Comparison of ENCODE assay signal across 11 cellular contexts in the genomic region with DNA sequence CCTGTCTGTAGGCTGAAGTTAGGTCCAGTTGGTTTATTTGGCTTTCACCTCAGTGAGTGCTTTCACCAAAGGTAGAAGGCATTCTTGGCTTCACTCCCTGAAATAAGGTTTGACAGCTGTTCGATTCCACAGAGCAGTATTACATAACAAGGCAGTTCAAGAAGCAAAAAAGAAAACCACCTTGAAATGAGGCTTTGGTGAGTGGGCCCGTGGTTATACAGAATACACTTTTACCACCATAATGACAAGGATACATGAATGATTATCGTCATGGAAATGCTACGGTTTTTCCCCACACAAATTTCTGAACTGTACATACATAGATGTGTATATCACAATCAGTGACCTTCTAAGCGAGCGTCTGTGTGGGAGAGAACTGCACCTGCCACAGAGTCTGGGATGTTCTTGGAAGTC.
DNase-seq lines count a peak whose midpoint lies in the region; ATAC-seq, FAIRE-seq and TF ChIP-seq lines count a peak whose summit lies in the region.
"Had no signal": no experiment of that assay in that cellular context is flagged by ENCODE, and none has a peak within 500 bp of the region (broad histone marks: within the 10 kb centered on the region; RNA-seq: fewer than 3 reads in every experiment).

No MANE protein-coding gene starts in this region.

- H3K4me2 ChIP-seq in IMR-90 (ENCODE audit: low read depth, low read length) (peak overlapping the region; percentile 83), parathyroid adenoma (ENCODE audit: low read length) (no peak overlapping the region)

- H3K4me1 ChIP-seq in IMR-90 (ENCODE audit: control insufficient read depth, insufficient read depth, low read length): peaks cover 13% of the 10 kb centered on the region
- peaks cover 22% of the 10 kb centered on the region for H3K4me1 ChIP-seq in parathyroid adenoma

- H4K20me1 ChIP-seq in IMR-90 (ENCODE audit: insufficient read depth, low read length): no peaks in the 10 kb centered on the region

- BruUV-seq in IMR-90 (replicated peaks; lab: Mats Ljungman, UMichigan): no TSS peak

- no peak for TF ChIP-seq POLR2A in IMR-90 (IDR thresholded peaks at IDR 0.05; ENCODE audit: low read depth, low read length)

- H2AFZ ChIP-seq in IMR-90 (replicated peaks; ENCODE audit: low read length, poor library complexity) (no peak overlapping the region), parathyroid adenoma (peak overlapping the region; percentile 61)

- H2BK15ac ChIP-seq in IMR-90 (ENCODE audit: low read depth, low read length): peak overlapping the region; percentile 45; the same call in 1 of the 3 replicates

- H4K91ac ChIP-seq in IMR-90 (ENCODE audit: insufficient read depth, low read depth, low read length): peak overlapping the region; percentile 77

- in situ Hi-C loops in IMR-90 (cut with MboI; ENCODE audit: low sequenced_read_pairs): loop anchor here (5.0 kb wide), 1 partner anchor 67 kb away; no protein-coding TSS in a partner anchor

- POLR2A ChIA-PET in IMR-90 (lab: Charles Lee; ENCODE audit: unreplicated experiment): interaction anchor here (0.5 to 0.7 kb wide), 3 partner anchors 11 to 339 kb away, joined by 3 to 4 read pairs (median 4); no protein-coding TSS in a partner anchor

- WGBS in IMR-90 (ENCODE audit: extremely low coverage in 2 of 2, insufficient read length in 1 of 2), 2 experiments: no CpG with 5 or more reads among the region's 6 CpGs

- FAIRE-seq in frontal cortex (lab: Jason Lieb, UNC): no peak
- FAIRE-seq: bronchial epithelial cell had no signal

- peak overlapping the region; percentile 62 for H3K23ac ChIP-seq in IMR-90 (ENCODE audit: low read depth, low read length)

- H3K4me3 ChIP-seq in IMR-90 (ENCODE audit: insufficient read depth, low read depth, low read length): peak overlapping the region; percentile 65; the same call in 1 of the 2 replicates
- no peak overlapping the region for H3K4me3 ChIP-seq in parathyroid adenoma (ENCODE audit: low read depth, low read length)

- H2BK20ac ChIP-seq in IMR-90 (ENCODE audit: low read depth, low read length): peak overlapping the region; percentile 30; the same call in 1 of the 2 replicates

- H3K9ac ChIP-seq in IMR-90 (ENCODE audit: low read depth, low read length): peak overlapping the region; percentile 16; the same call in 1 of the 2 replicates
- H3K9ac ChIP-seq in parathyroid adenoma: no peak overlapping the region

- H3K18ac ChIP-seq in IMR-90 (ENCODE audit: low read depth, low read length): peak overlapping the region; percentile 75; the same call in 1 of the 2 replicates

- H3K56ac ChIP-seq in IMR-90 (ENCODE audit: extremely low read depth, insufficient read depth, low read length): no peak overlapping the region

- H2BK5ac ChIP-seq in IMR-90 (ENCODE audit: low read depth, low read length, poor library complexity, severe bottlenecking): peak overlapping the region; percentile 89

- H4K5ac ChIP-seq in IMR-90 (ENCODE audit: low read depth, low read length): peak overlapping the region; percentile 60; the same call in 1 of the 2 replicates

- peak overlapping the region; percentile 27; the same call in 1 of the 2 replicates for H2AK5ac ChIP-seq in IMR-90 (ENCODE audit: low read depth, low read length)

- TF ChIP-seq RAD21 in IMR-90 (IDR thresholded peaks at IDR 0.05; ENCODE audit: low read length): no peak

- peak overlapping the region; percentile 30 to 36; a peak in 3 of 4 replicates for H4K8ac ChIP-seq in IMR-90 (ENCODE audit: low read depth in 2 of 2, low read length in 2 of 2)

- DNase-seq in activated CD4-positive, alpha-beta T cell treated with anti-CD3 and anti-CD28 coated beads for 48 hours: peak; percentile 7
- no peak for DNase-seq in activated CD4-positive, alpha-beta T cell treated with anti-CD3 and anti-CD28 coated beads, Interleukin-2, amount 50 U/mL, for 1 hour
- DNase-seq in IMR-90 (no peak), caudate nucleus (lab: John Stamatoyannopoulos, UW) (peak in 4 of 61 donors; percentile 24 to 39 (median 31)), frontal cortex (ENCODE audit: low spot score in 2 of 2) (no peak)
- DNase-seq: NCI-H1092, T-helper 1 cell had no signal

- no peaks in the 10 kb centered on the region for H3K9me3 ChIP-seq in IMR-90 (ENCODE audit: control insufficient read depth, insufficient read depth, low read length)
- no peaks in the 10 kb centered on the region for H3K9me3 ChIP-seq in parathyroid adenoma (ENCODE audit: control insufficient read depth, low read length)

- TF ChIP-seq CTCF in IMR-90 (conservative IDR thresholded peaks at IDR 0.05; ENCODE audit: low read depth, low read length) (no peak), parathyroid adenoma (IDR thresholded peaks at IDR 0.05) (no peak)

- peak overlapping the region; percentile 41; the same call in 1 of the 2 replicates for H3K4ac ChIP-seq in IMR-90 (ENCODE audit: low read depth, low read length)

- ATAC-seq in IMR-90 (ENCODE audit: low read depth) (no peak), HG03565 (IDR thresholded peaks at IDR 0.05; ENCODE audit: unreplicated experiment) (no peak), GM18502 (IDR thresholded peaks at IDR 0.05; ENCODE audit: poor library complexity, unreplicated experiment) (no peak)

- no peak overlapping the region for H2AK9ac ChIP-seq in IMR-90 (replicated peaks; ENCODE audit: low read depth, low read length, poor library complexity)

- dilution Hi-C loops in IMR-90 (cut with HindIII; ENCODE audit: low sequenced_read_pairs, unreplicated experiment): no loop called here

- peaks cover 31% of the 10 kb centered on the region for H3K79me2 ChIP-seq in parathyroid adenoma

- intact Hi-C loops in IMR-90 (cut with micrococcal nuclease): no loop called here

- peak overlapping the region; percentile 35; the same call in 1 of the 2 replicates for H3K27ac ChIP-seq in IMR-90 (ENCODE audit: insufficient read depth, low read length)
- H3K27ac ChIP-seq in caudate nucleus (ENCODE audit: low read depth, low read length): peak overlapping the region; percentile 81
- peak overlapping the region; percentile 58 for H3K27ac ChIP-seq in parathyroid adenoma

- peaks cover 11% of the 10 kb centered on the region for H3K9me1 ChIP-seq in IMR-90 (ENCODE audit: insufficient read depth, low read length)

- peak overlapping the region; percentile 39; the same call in 1 of the 2 replicates for H2BK120ac ChIP-seq in IMR-90 (ENCODE audit: low read depth, low read length)

- peak overlapping the region; percentile 10 for H3K14ac ChIP-seq in IMR-90 (replicated peaks; ENCODE audit: low read depth, low read length)

- H3K36me3 ChIP-seq in IMR-90 (ENCODE audit: control insufficient read depth, insufficient read depth, low read length) (no peaks in the 10 kb centered on the region), parathyroid adenoma (ENCODE audit: control insufficient read depth, insufficient read depth, low read length) (no peaks in the 10 kb centered on the region)

- H3K27me3 ChIP-seq in IMR-90 (ENCODE audit: control insufficient read depth, insufficient read depth, low read length) (no peaks in the 10 kb centered on the region), parathyroid adenoma (ENCODE audit: control insufficient read depth, insufficient read depth, low read length) (no peaks in the 10 kb centered on the region)

- CTCF ChIA-PET in IMR-90 (lab: Yijun Ruan, JAX): no interaction called here

- peaks cover 8 to 39% of the 10 kb centered on the region in 2 experiments for H3K79me1 ChIP-seq in IMR-90 (ENCODE audit: low read depth in 1 of 2, low read length in 2 of 2)

TF ChIP-seq in IMR-90, 13 proteins besides CTCF, POLR2A, EP300 and RAD21:
- TF ChIP-seq RCOR1 (IDR thresholded peaks at IDR 0.05; ENCODE audit: insufficient replicate concordance, low read length) (no peak), FOS (IDR thresholded peaks at IDR 0.05; ENCODE audit: low read depth, low read length) (no peak), SMC3 (IDR thresholded peaks at IDR 0.05; ENCODE audit: low read depth, low read length) (no peak), MXI1 (IDR thresholded peaks at IDR 0.05; ENCODE audit: borderline replicate concordance, low read depth, low read length) (no peak), CHD1 (IDR thresholded peaks at IDR 0.05; ENCODE audit: low read depth, low read length) (no peak), NFE2L2 (IDR thresholded peaks at IDR 0.05; ENCODE audit: low read depth, low read length) (no peak), MAFK (IDR thresholded peaks at IDR 0.05; ENCODE audit: low read depth, low read length) (no peak), BHLHE40 (IDR thresholded peaks at IDR 0.05; ENCODE audit: low read depth, low read length) (no peak), CEBPB (IDR thresholded peaks at IDR 0.05; ENCODE audit: low read depth, low read length) (no peak), MAZ (IDR thresholded peaks at IDR 0.05; ENCODE audit: borderline replicate concordance, low read depth, low read length) (no peak), RFX5 (IDR thresholded peaks at IDR 0.05; ENCODE audit: low read depth, low read length) (no peak)
- TF ChIP-seq, protein P1, sequence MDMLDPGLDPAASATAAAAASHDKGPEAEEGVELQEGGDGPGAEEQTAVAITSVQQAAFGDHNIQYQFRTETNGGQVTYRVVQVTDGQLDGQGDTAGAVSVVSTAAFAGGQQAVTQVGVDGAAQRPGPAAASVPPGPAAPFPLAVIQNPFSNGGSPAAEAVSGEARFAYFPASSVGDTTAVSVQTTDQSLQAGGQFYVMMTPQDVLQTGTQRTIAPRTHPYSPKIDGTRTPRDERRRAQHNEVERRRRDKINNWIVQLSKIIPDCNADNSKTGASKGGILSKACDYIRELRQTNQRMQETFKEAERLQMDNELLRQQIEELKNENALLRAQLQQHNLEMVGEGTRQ (IDR thresholded peaks at IDR 0.05; ENCODE audit: low read depth, low read length): no peak
- TF ChIP-seq, protein P2, sequence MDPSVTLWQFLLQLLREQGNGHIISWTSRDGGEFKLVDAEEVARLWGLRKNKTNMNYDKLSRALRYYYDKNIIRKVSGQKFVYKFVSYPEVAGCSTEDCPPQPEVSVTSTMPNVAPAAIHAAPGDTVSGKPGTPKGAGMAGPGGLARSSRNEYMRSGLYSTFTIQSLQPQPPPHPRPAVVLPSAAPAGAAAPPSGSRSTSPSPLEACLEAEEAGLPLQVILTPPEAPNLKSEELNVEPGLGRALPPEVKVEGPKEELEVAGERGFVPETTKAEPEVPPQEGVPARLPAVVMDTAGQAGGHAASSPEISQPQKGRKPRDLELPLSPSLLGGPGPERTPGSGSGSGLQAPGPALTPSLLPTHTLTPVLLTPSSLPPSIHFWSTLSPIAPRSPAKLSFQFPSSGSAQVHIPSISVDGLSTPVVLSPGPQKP (IDR thresholded peaks at IDR 0.05; ENCODE audit: borderline replicate concordance, low read depth, low read length): no peak
